Comparison of ENCODE assay signal across 1 cellular context in genomic region chr9:133417541-133418461, GRCh38.
TF ChIP-seq lines count a peak whose summit lies in the region.

REXO4 (minus strand) TSS chr9:133418010; CDS start chr9:133417844, 166 bp downstream.

TF ChIP-seq in HepG2, 621 proteins besides CTCF, POLR2A, EP300 and RAD21 (continued from another document and continues in another):
- TF ChIP-seq, protein P1, sequence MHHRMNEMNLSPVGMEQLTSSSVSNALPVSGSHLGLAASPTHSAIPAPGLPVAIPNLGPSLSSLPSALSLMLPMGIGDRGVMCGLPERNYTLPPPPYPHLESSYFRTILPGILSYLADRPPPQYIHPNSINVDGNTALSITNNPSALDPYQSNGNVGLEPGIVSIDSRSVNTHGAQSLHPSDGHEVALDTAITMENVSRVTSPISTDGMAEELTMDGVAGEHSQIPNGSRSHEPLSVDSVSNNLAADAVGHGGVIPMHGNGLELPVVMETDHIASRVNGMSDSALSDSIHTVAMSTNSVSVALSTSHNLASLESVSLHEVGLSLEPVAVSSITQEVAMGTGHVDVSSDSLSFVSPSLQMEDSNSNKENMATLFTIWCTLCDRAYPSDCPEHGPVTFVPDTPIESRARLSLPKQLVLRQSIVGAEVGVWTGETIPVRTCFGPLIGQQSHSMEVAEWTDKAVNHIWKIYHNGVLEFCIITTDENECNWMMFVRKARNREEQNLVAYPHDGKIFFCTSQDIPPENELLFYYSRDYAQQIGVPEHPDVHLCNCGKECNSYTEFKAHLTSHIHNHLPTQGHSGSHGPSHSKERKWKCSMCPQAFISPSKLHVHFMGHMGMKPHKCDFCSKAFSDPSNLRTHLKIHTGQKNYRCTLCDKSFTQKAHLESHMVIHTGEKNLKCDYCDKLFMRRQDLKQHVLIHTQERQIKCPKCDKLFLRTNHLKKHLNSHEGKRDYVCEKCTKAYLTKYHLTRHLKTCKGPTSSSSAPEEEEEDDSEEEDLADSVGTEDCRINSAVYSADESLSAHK (CRISPR knock-in tag; IDR thresholded peaks at IDR 0.05; ENCODE audit: borderline replicate concordance) = no peak
- peak; percentile 89; the same call in 1 of the 2 replicates for TF ChIP-seq ARNT2 (CRISPR knock-in tag; IDR thresholded peaks at IDR 0.05; ENCODE audit: low read depth)
- TF ChIP-seq ZNF34 (CRISPR knock-in tag; IDR thresholded peaks at IDR 0.05; ENCODE audit: borderline replicate concordance) = peak; percentile 89; the same call in 1 of the 2 replicates
- TF ChIP-seq ZNF281 (CRISPR knock-in tag; IDR thresholded peaks at IDR 0.05; ENCODE audit: borderline replicate concordance) = no peak; the same call in 1 of the 2 replicates
- peak; percentile 67 for TF ChIP-seq ZNF777 (CRISPR knock-in tag; IDR thresholded peaks at IDR 0.05)
- peak; percentile 94; the same call in 1 of the 2 replicates for TF ChIP-seq ZNF552 (CRISPR knock-in tag; IDR thresholded peaks at IDR 0.05; ENCODE audit: borderline replicate concordance)
- peak; percentile 79 for TF ChIP-seq ZMAT3 (CRISPR knock-in tag; conservative IDR thresholded peaks at IDR 0.05)
- TF ChIP-seq TBP (CRISPR knock-in tag; IDR thresholded peaks at IDR 0.05) = no peak
- peak; percentile 99 for TF ChIP-seq HDAC1 (CRISPR knock-in tag; IDR thresholded peaks at IDR 0.05)
- peak; percentile 79; the same call in 1 of the 2 replicates for TF ChIP-seq ZNF75D (CRISPR knock-in tag; IDR thresholded peaks at IDR 0.05; ENCODE audit: borderline replicate concordance)
- peak; percentile 46; the same call in 1 of the 2 replicates for TF ChIP-seq ZBTB34 (CRISPR knock-in tag; IDR thresholded peaks at IDR 0.05)
- TF ChIP-seq ZNF17 (CRISPR knock-in tag; IDR thresholded peaks at IDR 0.05) = no peak
- TF ChIP-seq SETDB1 (CRISPR knock-in tag; IDR thresholded peaks at IDR 0.05; ENCODE audit: borderline replicate concordance) = no peak
- TF ChIP-seq BRF2 (CRISPR knock-in tag; IDR thresholded peaks at IDR 0.05) = peak; percentile 44; the same call in 1 of the 2 replicates
- TF ChIP-seq, protein P2, sequence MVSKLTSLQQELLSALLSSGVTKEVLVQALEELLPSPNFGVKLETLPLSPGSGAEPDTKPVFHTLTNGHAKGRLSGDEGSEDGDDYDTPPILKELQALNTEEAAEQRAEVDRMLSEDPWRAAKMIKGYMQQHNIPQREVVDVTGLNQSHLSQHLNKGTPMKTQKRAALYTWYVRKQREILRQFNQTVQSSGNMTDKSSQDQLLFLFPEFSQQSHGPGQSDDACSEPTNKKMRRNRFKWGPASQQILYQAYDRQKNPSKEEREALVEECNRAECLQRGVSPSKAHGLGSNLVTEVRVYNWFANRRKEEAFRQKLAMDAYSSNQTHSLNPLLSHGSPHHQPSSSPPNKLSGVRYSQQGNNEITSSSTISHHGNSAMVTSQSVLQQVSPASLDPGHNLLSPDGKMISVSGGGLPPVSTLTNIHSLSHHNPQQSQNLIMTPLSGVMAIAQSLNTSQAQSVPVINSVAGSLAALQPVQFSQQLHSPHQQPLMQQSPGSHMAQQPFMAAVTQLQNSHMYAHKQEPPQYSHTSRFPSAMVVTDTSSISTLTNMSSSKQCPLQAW (CRISPR knock-in tag; IDR thresholded peaks at IDR 0.05) = peak; percentile 95
- TF ChIP-seq TERF1 (CRISPR knock-in tag; IDR thresholded peaks at IDR 0.05) = no peak
- TF ChIP-seq CEBPG (CRISPR knock-in tag; IDR thresholded peaks at IDR 0.05) = peak; percentile 51; the same call in 1 of the 2 replicates
- TF ChIP-seq ZNF597 (CRISPR knock-in tag; IDR thresholded peaks at IDR 0.05) = no peak
- peak; percentile 61; the same call in 1 of the 2 replicates for TF ChIP-seq ZNF367 (CRISPR knock-in tag; IDR thresholded peaks at IDR 0.05; ENCODE audit: borderline replicate concordance)
- no peak for TF ChIP-seq HDAC6 (IDR thresholded peaks at IDR 0.05; ENCODE audit: low read depth, low read length)
- TF ChIP-seq ZC3H13 (CRISPR knock-in tag; IDR thresholded peaks at IDR 0.05) = peak; percentile 98
- TF ChIP-seq SP2 (CRISPR knock-in tag; IDR thresholded peaks at IDR 0.05) = peak; percentile 64
- TF ChIP-seq NFKB2 (CRISPR knock-in tag; IDR thresholded peaks at IDR 0.05; ENCODE audit: borderline replicate concordance) = peak; percentile 68
- no peak; the same call in 1 of the 2 replicates for TF ChIP-seq ZNF629 (CRISPR knock-in tag; conservative IDR thresholded peaks at IDR 0.05)
- TF ChIP-seq ZNF549 (CRISPR knock-in tag; IDR thresholded peaks at IDR 0.05) = no peak
- TF ChIP-seq, protein P3, sequence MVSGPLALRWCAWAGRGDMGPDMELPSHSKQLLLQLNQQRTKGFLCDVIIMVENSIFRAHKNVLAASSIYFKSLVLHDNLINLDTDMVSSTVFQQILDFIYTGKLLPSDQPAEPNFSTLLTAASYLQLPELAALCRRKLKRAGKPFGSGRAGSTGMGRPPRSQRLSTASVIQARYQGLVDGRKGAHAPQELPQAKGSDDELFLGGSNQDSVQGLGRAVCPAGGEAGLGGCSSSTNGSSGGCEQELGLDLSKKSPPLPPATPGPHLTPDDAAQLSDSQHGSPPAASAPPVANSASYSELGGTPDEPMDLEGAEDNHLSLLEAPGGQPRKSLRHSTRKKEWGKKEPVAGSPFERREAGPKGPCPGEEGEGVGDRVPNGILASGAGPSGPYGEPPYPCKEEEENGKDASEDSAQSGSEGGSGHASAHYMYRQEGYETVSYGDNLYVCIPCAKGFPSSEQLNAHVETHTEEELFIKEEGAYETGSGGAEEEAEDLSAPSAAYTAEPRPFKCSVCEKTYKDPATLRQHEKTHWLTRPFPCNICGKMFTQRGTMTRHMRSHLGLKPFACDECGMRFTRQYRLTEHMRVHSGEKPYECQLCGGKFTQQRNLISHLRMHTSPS (CRISPR knock-in tag; IDR thresholded peaks at IDR 0.05; ENCODE audit: low read depth) = peak; percentile 37; the same call in 1 of the 2 replicates
- TF ChIP-seq, protein P4, sequence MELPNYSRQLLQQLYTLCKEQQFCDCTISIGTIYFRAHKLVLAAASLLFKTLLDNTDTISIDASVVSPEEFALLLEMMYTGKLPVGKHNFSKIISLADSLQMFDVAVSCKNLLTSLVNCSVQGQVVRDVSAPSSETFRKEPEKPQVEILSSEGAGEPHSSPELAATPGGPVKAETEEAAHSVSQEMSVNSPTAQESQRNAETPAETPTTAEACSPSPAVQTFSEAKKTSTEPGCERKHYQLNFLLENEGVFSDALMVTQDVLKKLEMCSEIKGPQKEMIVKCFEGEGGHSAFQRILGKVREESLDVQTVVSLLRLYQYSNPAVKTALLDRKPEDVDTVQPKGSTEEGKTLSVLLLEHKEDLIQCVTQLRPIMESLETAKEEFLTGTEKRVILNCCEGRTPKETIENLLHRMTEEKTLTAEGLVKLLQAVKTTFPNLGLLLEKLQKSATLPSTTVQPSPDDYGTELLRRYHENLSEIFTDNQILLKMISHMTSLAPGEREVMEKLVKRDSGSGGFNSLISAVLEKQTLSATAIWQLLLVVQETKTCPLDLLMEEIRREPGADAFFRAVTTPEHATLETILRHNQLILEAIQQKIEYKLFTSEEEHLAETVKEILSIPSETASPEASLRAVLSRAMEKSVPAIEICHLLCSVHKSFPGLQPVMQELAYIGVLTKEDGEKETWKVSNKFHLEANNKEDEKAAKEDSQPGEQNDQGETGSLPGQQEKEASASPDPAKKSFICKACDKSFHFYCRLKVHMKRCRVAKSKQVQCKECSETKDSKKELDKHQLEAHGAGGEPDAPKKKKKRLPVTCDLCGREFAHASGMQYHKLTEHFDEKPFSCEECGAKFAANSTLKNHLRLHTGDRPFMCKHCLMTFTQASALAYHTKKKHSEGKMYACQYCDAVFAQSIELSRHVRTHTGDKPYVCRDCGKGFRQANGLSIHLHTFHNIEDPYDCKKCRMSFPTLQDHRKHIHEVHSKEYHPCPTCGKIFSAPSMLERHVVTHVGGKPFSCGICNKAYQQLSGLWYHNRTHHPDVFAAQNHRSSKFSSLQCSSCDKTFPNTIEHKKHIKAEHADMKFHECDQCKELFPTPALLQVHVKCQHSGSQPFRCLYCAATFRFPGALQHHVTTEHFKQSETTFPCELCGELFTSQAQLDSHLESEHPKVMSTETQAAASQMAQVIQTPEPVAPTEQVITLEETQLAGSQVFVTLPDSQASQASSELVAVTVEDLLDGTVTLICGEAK (IDR thresholded peaks at IDR 0.05) = peak; percentile 99
- TF ChIP-seq, protein P4 (CRISPR knock-in tag; IDR thresholded peaks at IDR 0.05) = peak; percentile 79
- peak; percentile 93 for TF ChIP-seq PHF8 (CRISPR knock-in tag; IDR thresholded peaks at IDR 0.05)
- TF ChIP-seq ZNF792 (CRISPR knock-in tag; IDR thresholded peaks at IDR 0.05) = peak; percentile 67
- TF ChIP-seq ZNF616 (CRISPR knock-in tag; IDR thresholded peaks at IDR 0.05; ENCODE audit: low read depth) = no peak
